22 cellular contexts compared by ENCODE assay signal in the genomic region with DNA sequence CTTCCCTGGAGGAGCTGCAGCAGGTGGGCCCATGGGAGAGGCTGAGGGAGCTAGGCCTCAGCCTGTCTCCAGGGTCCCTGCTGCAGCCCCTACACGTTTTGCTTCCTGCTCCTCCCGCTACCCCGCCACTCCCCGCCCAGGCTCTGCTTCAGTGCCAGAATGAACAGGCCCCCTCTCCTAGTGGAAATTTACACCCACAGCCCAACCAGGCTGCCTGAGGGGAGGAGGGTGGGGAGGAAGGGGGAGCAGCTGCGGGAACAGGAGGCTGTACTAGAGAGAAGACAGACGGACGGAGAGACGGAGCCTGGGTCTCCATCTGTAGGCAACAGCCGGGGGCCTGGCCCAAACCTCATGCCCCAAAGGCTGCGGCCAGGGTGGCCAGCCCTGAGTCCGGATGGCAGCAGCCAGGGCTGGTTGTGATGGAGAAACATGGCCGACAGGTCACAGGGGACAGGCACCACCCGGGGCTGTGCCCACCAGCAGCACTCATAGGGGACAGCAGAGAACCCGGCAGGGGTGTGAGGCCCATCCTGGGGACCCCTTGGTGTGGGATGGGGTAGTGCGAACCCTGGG. TPM values are rescaled to one million over a fixed set of nuclear protein-coding genes. Genes with fewer than 3 reads are reported as not detected.
A peak's percentile ranks its signal among the peaks of the same experiment; 100 is the strongest.
DNase-seq lines count a peak whose midpoint lies in the region; ATAC-seq, FAIRE-seq and TF ChIP-seq lines count a peak whose summit lies in the region.
"Had no signal": no experiment of that assay in that cellular context is flagged by ENCODE, and none has a peak within 500 bp of the region (broad histone marks: within the 10 kb centered on the region; RNA-seq: fewer than 3 reads in every experiment).

No MANE protein-coding gene starts in this region.

- H3K27me3 ChIP-seq in HepG2 (ENCODE audit: control insufficient read depth in 1 of 2, insufficient read depth in 2 of 2, low read length in 2 of 2), result no peaks in the 10 kb centered on the region
- no peaks in the 10 kb centered on the region for H3K27me3 ChIP-seq in right lobe of liver
- no peaks in the 10 kb centered on the region for H3K27me3 ChIP-seq in muscle layer of colon (ENCODE audit: control insufficient read depth in 1 of 2, insufficient read depth in 2 of 2, low read length in 2 of 2)
- peaks cover 49% of the 10 kb centered on the region for H3K27me3 ChIP-seq in neural progenitor cell
- H3K27me3 ChIP-seq: Peyer's patch, uterus had no signal

- TF ChIP-seq CTCF in HepG2 (CRISPR knock-in tag; IDR thresholded peaks at IDR 0.05) (no peak), right lobe of liver (IDR thresholded peaks at IDR 0.05) (no peak), neural progenitor cell (IDR thresholded peaks at IDR 0.05) (no peak)

- H3K27ac ChIP-seq in HepG2 (ENCODE audit: extremely low read length, insufficient read depth, low read length) (no peak overlapping the region), right lobe of liver (no peak overlapping the region), caudate nucleus (ENCODE audit: low read depth, low read length) (peak overlapping the region; percentile 76), muscle layer of colon (ENCODE audit: low read depth, low read length) (peak overlapping the region; percentile 55), neural progenitor cell (no peak overlapping the region)
- H3K27ac ChIP-seq: colonic mucosa, Peyer's patch, uterus had no signal

- H3K9ac ChIP-seq in HepG2 (ENCODE audit: insufficient read depth, low read depth, low read length), result no peak overlapping the region
- peak overlapping the region; percentile 5 for H3K9ac ChIP-seq in muscle layer of colon (ENCODE audit: low read length)
- no peak overlapping the region for H3K9ac ChIP-seq in neural progenitor cell

- no peaks in the 10 kb centered on the region for H3K9me3 Mint-ChIP-seq in neural progenitor cell
- H3K9me3 Mint-ChIP-seq: activated CD4-positive, alpha-beta T cell treated with anti-CD3 and anti-CD28 coated beads, Interleukin-2, amount 10 ng/mL, durations not matched to agents 24 days and 14 days; natural killer cell had no signal

- H4K20me1 ChIP-seq in HepG2 (ENCODE audit: insufficient read depth, low read length) (peaks cover 4% of the 10 kb centered on the region; the same call in 1 of the 2 replicates), neural progenitor cell (ENCODE audit: low read depth) (peaks cover 34% of the 10 kb centered on the region)

- H3K4me2 ChIP-seq in HepG2 (ENCODE audit: low read depth, low read length) (no peak overlapping the region), neural progenitor cell (no peak overlapping the region)

- intact Hi-C loops in HepG2 (cut with micrococcal nuclease; ENCODE audit: unreplicated experiment), result no loop called here
- intact Hi-C loops in right lobe of liver (cut with DNase I), result no loop called here

- TF ChIP-seq EP300 in HepG2 (IDR thresholded peaks at IDR 0.05; ENCODE audit: low read depth in 2 of 2, low read length in 2 of 2), result no peak
- no peak for TF ChIP-seq EP300 in HepG2 (CRISPR knock-in tag; IDR thresholded peaks at IDR 0.05; ENCODE audit: borderline replicate concordance)

- H3K36me3 ChIP-seq in HepG2 (replicated peaks in 1 of 2; ENCODE audit: control insufficient read depth in 1 of 2, insufficient read depth in 2 of 2, low read length in 2 of 2), result no peaks in the 10 kb centered on the region
- H3K36me3 ChIP-seq in right lobe of liver, result no peaks in the 10 kb centered on the region
- no peaks in the 10 kb centered on the region for H3K36me3 ChIP-seq in muscle layer of colon (ENCODE audit: insufficient read depth, low read length)
- no peaks in the 10 kb centered on the region for H3K36me3 ChIP-seq in neural progenitor cell
- H3K36me3 ChIP-seq: colonic mucosa, Peyer's patch, uterus had no signal

- peaks cover 37% of the 10 kb centered on the region for H3K4me1 Mint-ChIP-seq in neural progenitor cell

- 83% methylated on average over 13 of the region's 15 CpGs for WGBS in HepG2 (ENCODE audit: low lambda C conversion rate)
- WGBS in right lobe of liver (ENCODE audit: insufficient coverage, low coverage, low lambda C conversion rate, missing lambda C conversion rate), result no CpG with 5 or more reads among the region's 15 CpGs

- no peak for FAIRE-seq in HepG2 (lab: Jason Lieb, UNC)
- FAIRE-seq: endothelial cell of umbilical vein had no signal

- H3F3A ChIP-seq in neural progenitor cell (ENCODE audit: low read depth), result peaks cover 19% of the 10 kb centered on the region

- no peaks in the 10 kb centered on the region for H3K36me3 Mint-ChIP-seq in neural progenitor cell
- H3K36me3 Mint-ChIP-seq: natural killer cell had no signal

- DNase-seq in HepG2 (ENCODE audit: low spot score) (no peak), right lobe of liver (no peak), caudate nucleus (lab: John Stamatoyannopoulos, UW) (peak in 52 of 61 donors; percentile 26 to 89 (median 66)), NCI-H2196 (lab: John Stamatoyannopoulos, UW; ENCODE audit: unreplicated experiment) (no peak), neural progenitor cell (ENCODE audit: low spot score) (no peak), epidermal melanocyte (ENCODE audit: insufficient read length, low spot score) (no peak)
- DNase-seq: activated CD4-positive, alpha-beta T cell treated with anti-CD3 and anti-CD28 coated beads, Interleukin-2, amount 10 ng/mL, durations not matched to agents 24 days and 14 days; activated CD8-positive, alpha-beta memory T cell treated with anti-CD3 and anti-CD28 coated beads, Interleukin-2, amount 50 U/mL, for 48 hours; activated gamma-delta T cell treated with Interleukin-2 at 50 U/mL for 16 hours; aorta; colonic mucosa; foreskin melanocyte; Karpas-422; natural killer cell; Peyer's patch; retina; stimulated activated naive CD4-positive, alpha-beta T cell treated with Interleukin-2 at 50 U/mL for 16 hours; uterus had no signal

- H3K27me3 Mint-ChIP-seq in neural progenitor cell (ENCODE audit: insufficient read depth, low read depth), result peaks cover 3% of the 10 kb centered on the region

- H3K79me2 ChIP-seq in HepG2 (ENCODE audit: insufficient read depth, low read length), result no peaks in the 10 kb centered on the region
- H3K79me2 ChIP-seq in neural progenitor cell (ENCODE audit: low read depth), result no peaks in the 10 kb centered on the region

- TF ChIP-seq POLR2A in HepG2 (IDR thresholded peaks at IDR 0.05; ENCODE audit: insufficient read depth in 1 of 2, low read depth in 2 of 2, low read length in 2 of 2), result no peak
- TF ChIP-seq POLR2A in right lobe of liver (IDR thresholded peaks at IDR 0.05), result no peak

- TF ChIP-seq RAD21 in HepG2 (CRISPR knock-in tag; IDR thresholded peaks at IDR 0.05), result no peak

- in situ Hi-C loops in HepG2 (cut with HindIII; ENCODE audit: extremely low pct_ligation_motif_present, low pct_unique_long_range_greater_than_20kb), result no loop called here

- H3K4me3 ChIP-seq in HepG2 (replicated peaks in 1 of 3; ENCODE audit: insufficient read depth in 1 of 3, low read depth in 2 of 3, low read length in 3 of 3) (no peak overlapping the region), right lobe of liver (no peak overlapping the region), muscle layer of colon (ENCODE audit: low read depth in 1 of 2, low read length in 2 of 2) (no peak overlapping the region), neural progenitor cell (no peak overlapping the region)
- H3K4me3 ChIP-seq: colonic mucosa, Peyer's patch, uterus had no signal

- POLR2A ChIA-PET in HepG2 (lab: Yijun Ruan, JAX), result no interaction called here

- no peak overlapping the region for H3K27ac Mint-ChIP-seq in neural progenitor cell
- H3K27ac Mint-ChIP-seq: activated CD4-positive, alpha-beta T cell treated with anti-CD3 and anti-CD28 coated beads, Interleukin-2, amount 10 ng/mL, durations not matched to agents 24 days and 14 days; natural killer cell had no signal

- H3K9me3 ChIP-seq in HepG2 (ENCODE audit: low read length) (no peaks in the 10 kb centered on the region), right lobe of liver (no peaks in the 10 kb centered on the region), muscle layer of colon (ENCODE audit: low read length) (no peaks in the 10 kb centered on the region), neural progenitor cell (ENCODE audit: low read depth) (no peaks in the 10 kb centered on the region)
- H3K9me3 ChIP-seq: colonic mucosa, Peyer's patch, uterus had no signal

- CTCF ChIA-PET in HepG2 (lab: Yijun Ruan, JAX; ENCODE audit: low intra/inter-chr PET ratio, low total read pairs), result no interaction called here

- ATAC-seq in HepG2 (no peak), right lobe of liver (no peak), GM18861 (IDR thresholded peaks at IDR 0.05; ENCODE audit: unreplicated experiment) (no peak)
- ATAC-seq: natural killer cell had no signal

- BruUV-seq in HepG2 (replicated peaks; lab: Mats Ljungman, UMichigan), result no TSS peak

- H3K4me1 ChIP-seq in HepG2 (ENCODE audit: insufficient read depth, low read length), result no peaks in the 10 kb centered on the region
- peaks cover 0 to 5% (median 0%) of the 10 kb centered on the region in 4 donors for H3K4me1 ChIP-seq in right lobe of liver
- peaks cover 55% of the 10 kb centered on the region for H3K4me1 ChIP-seq in muscle layer of colon (ENCODE audit: insufficient read depth, low read length)
- H3K4me1 ChIP-seq in neural progenitor cell, result peaks cover 47% of the 10 kb centered on the region
- H3K4me1 ChIP-seq: colonic mucosa, uterus had no signal

- no peak overlapping the region for H3K4me3 Mint-ChIP-seq in neural progenitor cell
- H3K4me3 Mint-ChIP-seq: activated CD4-positive, alpha-beta T cell treated with anti-CD3 and anti-CD28 coated beads, Interleukin-2, amount 10 ng/mL, durations not matched to agents 24 days and 14 days; natural killer cell had no signal

- H2AFZ ChIP-seq in HepG2 (ENCODE audit: low read length) (no peak overlapping the region), neural progenitor cell (replicated peaks) (no peak overlapping the region)

RNA-seq across cellular contexts. Expression of a gene that starts 20.6 kb away (rescaled TPM):
- total RNA-seq in HepG2 (2016; rRNA removed; fragmentation: Illumina TruSeq; extraction: Trizol) (0.02 TPM in 1 of 2 replicates, not detected in the other), right lobe of liver (under 1 TPM in 1 of 6 experiments, not detected in 5; 0.12 TPM), neural progenitor cell (ENCODE audit: low replicate concordance) (0.11 and 0.12 TPM in 2 replicates)
- not detected in 2 replicates for total RNA-seq in HepG2 (2016; cell fraction: cytosol; rRNA removed; fragmentation: Illumina TruSeq; extraction: Trizol; ENCODE audit: low read depth)
- total RNA-seq in HepG2 (2016; cell fraction: insoluble cytoplasmic fraction; rRNA removed; fragmentation: Illumina TruSeq; extraction: Trizol), result not detected in 2 replicates
- not detected in 2 replicates for total RNA-seq in HepG2 (2016; cell fraction: membrane; rRNA removed; fragmentation: Illumina TruSeq; extraction: Trizol)
- total RNA-seq in HepG2 (2016; cell fraction: nucleus; rRNA removed; fragmentation: Illumina TruSeq; extraction: Trizol), result 0.09 TPM in 1 of 2 replicates, not detected in the other
- 0.08 TPM in 2 replicates for polyA plus RNA-seq in HepG2 (2011; rRNA removed)
- polyA plus RNA-seq in HepG2 (2011; cell fraction: cytosol; rRNA removed), result 0.03 TPM in 2 replicates
- polyA plus RNA-seq in HepG2 (2011; cell fraction: nucleus; rRNA removed), result 0.06 and 0.10 TPM in 2 replicates
- 0.28 and 0.32 TPM in 2 replicates for polyA plus RNA-seq in HepG2 (2012)
- polyA plus RNA-seq in HepG2 (2016; cell fraction: cytosol; fragmentation: Illumina TruSeq; extraction: Trizol; ENCODE audit: low read depth), result not detected in 2 replicates
- 0.10 TPM in 1 of 2 replicates, not detected in the other for polyA plus RNA-seq in HepG2 (2016; cell fraction: insoluble cytoplasmic fraction; fragmentation: Illumina TruSeq; extraction: Trizol; ENCODE audit: low read depth)
- polyA plus RNA-seq in HepG2 (2016; cell fraction: membrane; fragmentation: Illumina TruSeq; extraction: Trizol; ENCODE audit: low read depth), result not detected in 2 replicates
- not detected in 2 replicates for polyA plus RNA-seq in HepG2 (2016; cell fraction: nucleus; fragmentation: Illumina TruSeq; extraction: Trizol; ENCODE audit: insufficient read depth, low read depth)
- 0.07 and 0.22 TPM in 2 replicates for polyA minus RNA-seq in HepG2 (2011; rRNA and poly(A)+ RNA removed; ENCODE audit: low replicate concordance)
- polyA minus RNA-seq in HepG2 (2011; cell fraction: cytosol; rRNA and poly(A)+ RNA removed), result 0.18 and 0.20 TPM in 2 replicates
- 0.39 TPM in 1 of 2 replicates, not detected in the other for polyA minus RNA-seq in HepG2 (2011; cell fraction: nucleus; rRNA and poly(A)+ RNA removed)
- total RNA-seq: activated CD4-positive, alpha-beta T cell treated with anti-CD3 and anti-CD28 coated beads, Interleukin-2, amount 10 ng/mL, durations not matched to agents 24 days and 14 days; endothelial cell of umbilical vein; lung microvascular endothelial cell; natural killer cell had no signal
- polyA plus RNA-seq: aorta, endothelial cell of umbilical vein had no signal

Comparison
In these comparisons a context has a peak if more than half of its experiments do, and no peak if none do; other contexts are left out.
1. DNase-seq: peak in caudate nucleus (52 of 61); none in HepG2 (single experiment), right lobe of liver (0 of 3), NCI-H2196 (single experiment), neural progenitor cell (single experiment) and epidermal melanocyte (single experiment).
2. H3K27ac ChIP-seq: peak in caudate nucleus (single experiment) and muscle layer of colon (single experiment); none in HepG2 (single experiment), right lobe of liver (0 of 3) and neural progenitor cell (single experiment).